9 cellular contexts compared by ENCODE assay signal in the genomic region with DNA sequence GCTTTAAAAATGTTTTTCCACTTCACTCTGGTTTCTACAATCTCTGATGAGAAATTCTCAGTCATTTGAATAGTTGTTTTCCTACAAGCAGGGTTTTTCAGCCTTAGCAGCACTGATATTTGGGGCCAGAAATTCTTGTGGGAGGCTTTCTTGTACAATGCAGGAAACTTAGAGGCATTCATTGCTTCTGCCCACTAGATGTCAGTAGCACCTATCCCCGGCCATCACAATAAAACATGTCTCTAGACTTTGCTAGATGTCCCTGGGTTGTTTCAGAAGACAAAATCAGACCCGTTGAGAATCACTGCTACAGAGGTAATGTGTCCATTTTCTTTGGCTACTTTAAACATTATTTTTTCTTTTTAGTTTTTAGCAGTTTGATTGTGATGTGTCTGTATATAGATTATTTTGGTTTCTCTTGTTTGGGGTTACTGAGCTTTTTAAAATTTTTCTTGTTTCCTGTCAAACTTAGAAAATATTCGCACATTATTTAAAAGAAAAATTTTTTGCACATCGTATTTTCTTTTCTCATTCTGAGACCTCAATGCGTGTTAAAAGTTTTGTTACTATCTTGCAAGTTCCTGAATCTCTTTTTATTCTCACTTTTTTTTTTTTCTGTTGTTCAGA.
DNase-seq lines count a peak whose midpoint lies in the region; ATAC-seq and TF ChIP-seq lines count a peak whose summit lies in the region.
"Had no signal": no experiment of that assay in that cellular context is flagged by ENCODE, and none has a peak within 500 bp of the region (broad histone marks: within the 10 kb centered on the region; RNA-seq: fewer than 3 reads in every experiment).

No MANE protein-coding gene starts in this region.

- no peak overlapping the region for H3K4me3 ChIP-seq in astrocyte of the cerebellum (ENCODE audit: low read depth, low read length)
- H3K4me3 ChIP-seq in uterus: no peak overlapping the region
- H3K4me3 ChIP-seq: BLaER1 had no signal

- in situ Hi-C loops in astrocyte of the cerebellum (cut with HindIII; ENCODE audit: low sequenced_read_pairs): no loop called here

- peak; percentile 98 for ATAC-seq in GM19351 (IDR thresholded peaks at IDR 0.05; ENCODE audit: unreplicated experiment)
- ATAC-seq in HG03135 (IDR thresholded peaks at IDR 0.05; ENCODE audit: unreplicated experiment): peak; percentile 97

- TF ChIP-seq POLR2A in uterus (IDR thresholded peaks at IDR 0.05): no peak

- peak; percentile 21 to 69 (median 68) for DNase-seq in NCI-H1417 (lab: John Stamatoyannopoulos, UW)
- no peak for DNase-seq in NCI-H1417 treated with DMSO at 0.1 percent for 48 hours (lab: John Stamatoyannopoulos, UW)
- peak; percentile 17 for DNase-seq in NCI-H2196 treated with DMSO at 0.1 percent for 48 hours (lab: John Stamatoyannopoulos, UW; ENCODE audit: unreplicated experiment)
- peak; percentile 46 for DNase-seq in astrocyte of the cerebellum (ENCODE audit: low read depth)
- peak; percentile 75 for DNase-seq in islet precursor cell
- DNase-seq in uterus: no peak

- no peak overlapping the region for H3K27ac ChIP-seq in uterus
- H3K27ac ChIP-seq: BLaER1 had no signal

- H3K27me3 ChIP-seq in uterus: no peaks in the 10 kb centered on the region
- H3K27me3 ChIP-seq: BLaER1 had no signal

- H3K36me3 ChIP-seq in uterus: no peaks in the 10 kb centered on the region
- H3K36me3 ChIP-seq: BLaER1 had no signal

- no peaks in the 10 kb centered on the region for H3K9me3 ChIP-seq in uterus
- H3K9me3 ChIP-seq: BLaER1 had no signal

- H3K4me1 ChIP-seq in uterus: no peaks in the 10 kb centered on the region

- intact Hi-C loops in uterus (cut with DNase I; ENCODE audit: low total_unique reads): no loop called here

- TF ChIP-seq CTCF in astrocyte of the cerebellum (IDR thresholded peaks at IDR 0.05; ENCODE audit: low read depth, low read length, missing control alignments) (peak; percentile 95), uterus (IDR thresholded peaks at IDR 0.05) (peak in 3 of 4 experiments; percentile 6 to 17 (median 15))

Comparison
In these comparisons a context has a peak if more than half of its experiments do, and no peak if none do; other contexts are left out.
1. DNase-seq: peak in NCI-H1417 (3 of 3), NCI-H2196 treated with DMSO at 0.1 percent for 48 hours (single experiment), astrocyte of the cerebellum (single experiment) and islet precursor cell (single experiment); none in NCI-H1417 treated with DMSO at 0.1 percent for 48 hours (single experiment) and uterus (0 of 2).